ENCODE assay signal across 9 cellular contexts in the genomic region with DNA sequence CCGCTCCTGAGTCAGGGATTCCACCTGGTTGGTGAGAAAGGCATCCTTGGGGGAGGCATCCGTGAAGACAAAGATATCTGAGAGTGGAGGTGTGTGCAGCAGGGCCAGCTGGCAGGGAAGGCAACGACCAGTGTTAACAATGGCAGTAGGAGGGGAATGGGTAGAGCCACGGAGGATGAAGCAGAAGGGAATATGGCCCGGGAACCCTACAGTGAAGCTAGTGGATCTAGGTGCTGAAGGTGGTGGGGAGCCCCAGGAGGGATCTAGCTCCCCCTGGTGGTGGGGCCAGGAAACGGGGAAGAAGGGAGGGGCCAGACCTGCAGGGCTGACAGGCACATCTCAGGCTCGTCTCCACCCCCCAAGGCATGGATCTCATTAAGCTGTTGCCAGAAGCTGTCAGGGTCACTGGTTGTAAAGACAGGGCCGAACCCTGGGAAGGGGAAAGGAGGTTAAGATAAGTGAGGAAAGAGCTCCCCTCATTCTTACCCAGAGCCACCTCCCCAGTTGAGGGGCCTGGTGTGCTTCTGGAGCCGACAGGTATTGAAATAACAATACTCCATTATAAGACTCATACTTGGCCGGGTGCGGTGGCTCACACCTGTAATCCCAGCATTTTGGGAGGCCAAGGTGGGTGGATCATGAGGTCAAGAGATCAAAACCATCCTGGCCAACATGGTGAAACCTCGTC. TPM values are rescaled to one million over a fixed set of nuclear protein-coding genes. Genes with fewer than 3 reads are reported as not detected.
DNase-seq lines count a peak whose midpoint lies in the region; ATAC-seq and TF ChIP-seq lines count a peak whose summit lies in the region.
"Had no signal": no experiment of that assay in that cellular context is flagged by ENCODE, and none has a peak within 500 bp of the region (broad histone marks: within the 10 kb centered on the region; RNA-seq: fewer than 3 reads in every experiment).

No MANE protein-coding gene starts in this region.

- H3K27me3 ChIP-seq in SJSA1 (replicated peaks) = no peaks in the 10 kb centered on the region
- peaks cover 0 to 14% (median 3%) of the 10 kb centered on the region in 3 donors for H3K27me3 ChIP-seq in sigmoid colon

- no peaks in the 10 kb centered on the region for H3K27me3 Mint-ChIP-seq in glutamatergic neuron (ENCODE audit: unreplicated experiment)
- H3K27me3 Mint-ChIP-seq: IgD-negative memory B cell had no signal

- H3K4me3 ChIP-seq in SJSA1 (no peak overlapping the region), sigmoid colon (no peak overlapping the region)

- no peaks in the 10 kb centered on the region for H3K9me3 ChIP-seq in SJSA1 (replicated peaks)
- no peaks in the 10 kb centered on the region for H3K9me3 ChIP-seq in sigmoid colon

- no peak for TF ChIP-seq POLR2A in sigmoid colon (IDR thresholded peaks at IDR 0.05)

- intact Hi-C loops in sigmoid colon (cut with DNase I) = loop anchor here (1.0 kb wide), 1 partner anchor 90 kb away; no protein-coding TSS in a partner anchor

- no peak for ATAC-seq in HG03469 (IDR thresholded peaks at IDR 0.05; ENCODE audit: unreplicated experiment)
- no peak for ATAC-seq in HG03196 (IDR thresholded peaks at IDR 0.05; ENCODE audit: unreplicated experiment)

- H3K36me3 Mint-ChIP-seq in glutamatergic neuron (ENCODE audit: unreplicated experiment) = no peaks in the 10 kb centered on the region
- H3K36me3 Mint-ChIP-seq: IgD-negative memory B cell had no signal

- H3K4me1 ChIP-seq in SJSA1 (replicated peaks) (no peaks in the 10 kb centered on the region), sigmoid colon (peaks cover 0 to 10% (median 7%) of the 10 kb centered on the region in 4 donors)

- H3K27ac Mint-ChIP-seq in glutamatergic neuron (ENCODE audit: unreplicated experiment) = no peak overlapping the region
- H3K27ac Mint-ChIP-seq: IgD-negative memory B cell had no signal

- no peaks in the 10 kb centered on the region for H3K4me1 Mint-ChIP-seq in glutamatergic neuron (ENCODE audit: low read depth, unreplicated experiment)

- TF ChIP-seq EP300 in sigmoid colon (IDR thresholded peaks at IDR 0.05) = no peak

- WGBS in sigmoid colon, 2 donors = 27 to 56% methylated on average over 12 of the region's 12 CpGs

- H3K27ac ChIP-seq in SJSA1 (no peak overlapping the region), sigmoid colon (no peak overlapping the region)

- H3K9me3 Mint-ChIP-seq in glutamatergic neuron (ENCODE audit: unreplicated experiment) = no peaks in the 10 kb centered on the region
- H3K9me3 Mint-ChIP-seq: IgD-negative memory B cell had no signal

- H3K36me3 ChIP-seq in SJSA1 (no peaks in the 10 kb centered on the region), sigmoid colon (no peaks in the 10 kb centered on the region)

- DNase-seq in Caki2 (ENCODE audit: low read depth) (peak; percentile 34), HuH-7.5 (ENCODE audit: low spot score) (peak; percentile 94), SJSA1 (ENCODE audit: low read depth in 1 of 2, low spot score in 2 of 2) (peak; percentile 70 to 82), glutamatergic neuron (peak; percentile 56), sigmoid colon (peak; percentile 80)
- DNase-seq in activated T-helper 9 cell treated with anti-CD3 and anti-CD28 coated beads, Interleukin-2, amount 50 U/mL, for 16 hours (ENCODE audit: low read depth) = peak; percentile 69

- in situ Hi-C loops in Caki2 (cut with HindIII; ENCODE audit: low pct_unique_long_range_greater_than_20kb, low sequenced_read_pairs) = no loop called here

- TF ChIP-seq CTCF in glutamatergic neuron (IDR thresholded peaks at IDR 0.05; ENCODE audit: partially characterized antibody, unreplicated experiment) (peak; percentile 60), sigmoid colon (IDR thresholded peaks at IDR 0.05) (peak; percentile 32 to 83 (median 70))

- no peak overlapping the region for H3K4me3 Mint-ChIP-seq in glutamatergic neuron (ENCODE audit: unreplicated experiment)
- H3K4me3 Mint-ChIP-seq: IgD-negative memory B cell had no signal

RNA-seq across cellular contexts. Expression of gene VWA7, which starts 7.3 kb away (rescaled TPM):
- 5.5 and 6.1 TPM in 2 replicates for total RNA-seq in Caki2 (2014; rRNA removed; shearing (Covaris generic); ENCODE audit: low replicate concordance)
- total RNA-seq in SJSA1 (2014; rRNA removed; shearing (Covaris generic)) = not detected in 2 replicates
- total RNA-seq in glutamatergic neuron (ENCODE audit: unreplicated experiment) (3.2 TPM), sigmoid colon (1 to 10 TPM in 1 of 4 donors, under 1 TPM in 2, not detected in 1; 0.14 to 3.9 (median 0.71) TPM)
- polyA plus RNA-seq in sigmoid colon = 1 to 10 TPM; 2.8 to 6.0 (median 3.6) TPM

RNA-seq across cellular contexts. Expression of gene SAPCD1, which starts 7.4 kb away (rescaled TPM):
- total RNA-seq in Caki2 (2014; rRNA removed; shearing (Covaris generic); ENCODE audit: low replicate concordance) = 6.2 TPM in 1 of 2 replicates, not detected in the other
- total RNA-seq in SJSA1 (2014; rRNA removed; shearing (Covaris generic)) = 1.4 TPM in 1 of 2 replicates, not detected in the other
- total RNA-seq in glutamatergic neuron (ENCODE audit: unreplicated experiment) (3.7 TPM), sigmoid colon (1 to 10 TPM in 3 of 4 donors, not detected in 1; 1.8 to 6.5 (median 4.2) TPM)
- 1 to 10 TPM in 2 of 3 donors, not detected in 1; 1.2 to 8.7 TPM for polyA plus RNA-seq in sigmoid colon
- polyA plus RNA-seq: IgD-negative memory B cell had no signal

RNA-seq across cellular contexts. Expression of gene VARS1, which starts 25.7 kb away (rescaled TPM):
- 122 and 144 TPM in 2 replicates for total RNA-seq in Caki2 (2014; rRNA removed; shearing (Covaris generic); ENCODE audit: low replicate concordance)
- 23.1 and 39.5 TPM in 2 replicates for total RNA-seq in SJSA1 (2014; rRNA removed; shearing (Covaris generic))
- 204 TPM for total RNA-seq in glutamatergic neuron (ENCODE audit: unreplicated experiment)
- total RNA-seq in sigmoid colon = 10 to 100 TPM; 16.0 to 36.2 (median 27.7) TPM
- 10 to 100 TPM in 1 of 3 donors, 1 to 10 TPM in 2; 6.0 to 50.9 (median 6.0) TPM for polyA plus RNA-seq in sigmoid colon

RNA-seq across cellular contexts. Expression of gene MSH5, which starts 30.0 kb away (rescaled TPM):
- 20.2 and 54.7 TPM in 2 replicates for total RNA-seq in Caki2 (2014; rRNA removed; shearing (Covaris generic); ENCODE audit: low replicate concordance)
- total RNA-seq in SJSA1 (2014; rRNA removed; shearing (Covaris generic)) = 3.9 and 16.7 TPM in 2 replicates
- total RNA-seq in glutamatergic neuron (ENCODE audit: unreplicated experiment) (25.7 TPM), sigmoid colon (10 to 100 TPM in 1 of 4 donors, 1 to 10 TPM in 3; 4.2 to 23.5 (median 5.7) TPM)
- 10 to 100 TPM in 1 of 3 donors, 1 to 10 TPM in 1, not detected in 1; 1.6 to 18.7 TPM for polyA plus RNA-seq in sigmoid colon

RNA-seq across cellular contexts. Expression of gene CLIC1, which starts 33.5 kb away (rescaled TPM):
- 1,335 and 1,598 TPM in 2 replicates for total RNA-seq in Caki2 (2014; rRNA removed; shearing (Covaris generic); ENCODE audit: low replicate concordance)
- total RNA-seq in SJSA1 (2014; rRNA removed; shearing (Covaris generic)) = 1,071 and 1,205 TPM in 2 replicates
- total RNA-seq in glutamatergic neuron (ENCODE audit: unreplicated experiment) (310 TPM), sigmoid colon (100 to 1,000 TPM; 172 to 251 (median 214) TPM)
- 100 to 1,000 TPM; 623 to 668 (median 634) TPM for polyA plus RNA-seq in sigmoid colon

Comparison
In these comparisons a context has a peak if more than half of its experiments do, and no peak if none do; other contexts are left out.
1. DNase-seq: peak in every context shown above with its lines; median percentile 94 in HuH-7.5; 80 in sigmoid colon; 76 in SJSA1; 69 in activated T-helper 9 cell treated with anti-CD3 and anti-CD28 coated beads, Interleukin-2, amount 50 U/mL, for 16 hours; 56 in glutamatergic neuron; 34 in Caki2.